ENCODE assay signal across 8 cellular contexts in the genomic region with DNA sequence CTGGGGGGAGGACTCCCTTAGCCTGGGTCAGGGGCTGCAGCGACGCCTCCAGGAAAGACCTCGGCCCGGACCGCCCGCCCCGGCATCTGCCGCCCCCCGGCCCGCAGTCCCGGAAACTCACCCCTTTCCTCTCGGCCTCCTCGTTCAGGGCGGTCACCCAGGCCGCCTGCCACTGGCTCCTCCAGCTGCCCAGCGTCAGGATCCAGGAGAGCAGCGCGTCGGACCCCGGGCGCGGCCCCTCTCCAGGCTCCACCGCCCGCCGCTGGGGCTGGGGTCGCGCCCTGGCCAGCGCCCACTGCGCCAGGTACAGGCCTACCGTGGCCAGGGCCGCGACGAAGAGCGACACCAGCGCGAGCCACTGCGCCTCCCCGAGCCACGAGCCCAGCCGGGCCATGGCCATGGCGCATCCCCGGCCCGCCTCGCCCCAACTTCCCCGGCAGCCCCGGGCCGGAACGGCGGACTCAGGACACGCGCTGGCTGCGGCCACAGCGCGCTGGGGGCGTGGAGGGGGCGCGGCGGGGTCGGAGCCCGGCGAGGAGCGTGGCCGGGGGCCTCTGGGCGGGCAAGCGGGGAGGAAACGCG. TPM values are rescaled to one million over a fixed set of nuclear protein-coding genes. Genes with fewer than 3 reads are reported as not detected.
DNase-seq lines count a peak whose midpoint lies in the region; ATAC-seq, FAIRE-seq and TF ChIP-seq lines count a peak whose summit lies in the region.

No MANE protein-coding gene starts in this region.

- TF ChIP-seq CTCF in AG09309 (IDR thresholded peaks at IDR 0.05; ENCODE audit: control insufficient read depth, insufficient read depth, low read depth, low read length, missing control alignments) (no peak), fibroblast of the aortic adventitia (IDR thresholded peaks at IDR 0.05; ENCODE audit: insufficient read depth, low read length) (no peak), pancreas (IDR thresholded peaks at IDR 0.05) (no peak)

- 1 to 2% methylated on average over 41 to 67 of the region's 67 CpGs for WGBS in pancreas, 2 donors

- DNase-seq in AG09309 (ENCODE audit: low read depth) (no peak), SJSA1 (ENCODE audit: low read depth in 1 of 2, low spot score in 2 of 2) (peak in 1 of 2 experiments; percentile 30), fibroblast of the aortic adventitia (ENCODE audit: low read depth) (no peak), pancreas (peak in 5 of 6 donors; percentile 18 to 82 (median 49)), sciatic nerve (ENCODE audit: low spot score) (no peak), NCI-H1105 (lab: John Stamatoyannopoulos, UW) (no peak)

- peak overlapping the region; percentile 82 for H3K4me3 ChIP-seq in AG09309 (ENCODE audit: control insufficient read depth, low read depth, low read length)
- H3K4me3 ChIP-seq in SJSA1: peak overlapping the region; percentile 94
- H3K4me3 ChIP-seq in fibroblast of the aortic adventitia (ENCODE audit: low read depth, low read length): peak overlapping the region; percentile 80
- H3K4me3 ChIP-seq in pancreas: peak overlapping the region; percentile 44 to 80 (median 64)

- H3K27ac ChIP-seq in SJSA1 (peak overlapping the region; percentile 54), pancreas (peak overlapping the region in 1 of 4 donors; percentile 15)

- intact Hi-C loops in pancreas (cut with DNase I) (no loop called here), sciatic nerve (cut with DNase I) (no loop called here)

- H3K4me1 ChIP-seq in SJSA1 (replicated peaks) (peaks cover 55% of the 10 kb centered on the region), pancreas (peaks cover 0 to 11% (median 2%) of the 10 kb centered on the region in 3 donors)

- H3K36me3 ChIP-seq in SJSA1 (peaks cover 12% of the 10 kb centered on the region), pancreas (no peaks in the 10 kb centered on the region)

- H3K9me3 ChIP-seq in SJSA1 (replicated peaks) (0 out of 2 replicates have a peak, but pooled peaks cover 3% of the 10 kb centered on the region), pancreas (no peaks in the 10 kb centered on the region)

- FAIRE-seq in pancreas (lab: Jason Lieb, UNC): no peak

- no peaks in the 10 kb centered on the region for H3K27me3 ChIP-seq in SJSA1 (replicated peaks)
- no peaks in the 10 kb centered on the region for H3K27me3 ChIP-seq in pancreas

- ATAC-seq in GM19438 (IDR thresholded peaks at IDR 0.05; ENCODE audit: low read depth, unreplicated experiment) (peak; percentile 19), pancreas (peak; percentile 14 to 47 (median 30)), sciatic nerve (no peak), GM18519 (IDR thresholded peaks at IDR 0.05; ENCODE audit: low FRiP score, unreplicated experiment) (no peak)

RNA-seq across cellular contexts. Expression of gene C2CD2, which starts 0.5 kb away (rescaled TPM):
- total RNA-seq in SJSA1 (2014; rRNA removed; shearing (Covaris generic)): 9.3 and 17.1 TPM in 2 replicates
- total RNA-seq in fibroblast of the aortic adventitia (ENCODE audit: low replicate concordance) (14.7 and 20.2 TPM in 2 replicates), pancreas (10 to 100 TPM in 5 of 6 donors, 1 to 10 TPM in 1; 8.0 to 16.8 (median 12.4) TPM), sciatic nerve (60.9 TPM)
- polyA plus RNA-seq in pancreas: 1 to 10 TPM; 7.9 to 8.6 TPM

RNA-seq across cellular contexts. Expression of gene ZBTB21, which starts 56.8 kb away (rescaled TPM):
- total RNA-seq in SJSA1 (2014; rRNA removed; shearing (Covaris generic)): 7.1 and 11.4 TPM in 2 replicates
- total RNA-seq in fibroblast of the aortic adventitia (ENCODE audit: low replicate concordance) (4.4 and 15.4 TPM in 2 replicates), pancreas (1 to 10 TPM; 4.8 to 9.5 (median 8.0) TPM), sciatic nerve (27.3 TPM)
- 1 to 10 TPM; 2.9 to 3.2 TPM for polyA plus RNA-seq in pancreas

Comparison
In these comparisons a context has a peak if more than half of its experiments do, and no peak if none do; other contexts are left out.
1. DNase-seq: peak in pancreas (5 of 6); none in AG09309 (single experiment), fibroblast of the aortic adventitia (single experiment), sciatic nerve (single experiment) and NCI-H1105 (single experiment).
2. ATAC-seq: peak in GM19438 (single experiment) and pancreas (4 of 4); none in sciatic nerve (single experiment) and GM18519 (single experiment).
3. Peak in every context shown above with its lines, with median percentiles within 50 percentile points of each other: H3K4me3 ChIP-seq.